In the genomic region with DNA sequence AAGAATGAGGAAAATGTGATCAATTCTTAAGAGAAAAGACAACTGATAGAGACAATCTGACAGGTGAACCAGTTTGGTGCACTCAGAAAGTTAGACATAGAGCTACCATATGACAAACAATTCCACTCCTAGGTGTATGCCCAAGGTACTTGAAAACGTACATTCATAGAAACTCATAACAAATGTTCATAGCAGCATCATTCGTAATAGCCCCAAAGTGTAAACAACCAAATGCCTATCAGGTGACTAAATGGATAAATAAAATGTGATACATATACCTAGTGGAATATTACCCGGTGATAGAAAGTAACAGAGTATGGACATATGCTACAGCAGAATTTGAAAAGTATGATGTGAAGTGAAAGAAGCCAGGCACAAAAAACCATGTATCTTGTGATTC, we compare ENCODE assay signal across 18 cellular contexts.
DNase-seq lines count a peak whose midpoint lies in the region; ATAC-seq and TF ChIP-seq lines count a peak whose summit lies in the region.
"Had no signal": no experiment of that assay in that cellular context is flagged by ENCODE, and none has a peak within 500 bp of the region (broad histone marks: within the 10 kb centered on the region; RNA-seq: fewer than 3 reads in every experiment).

No MANE protein-coding gene starts in this region.

- in situ Hi-C loops in Panc1 (cut with HindIII; ENCODE audit: low pct_unique_long_range_greater_than_20kb, low sequenced_read_pairs), result no loop called here

- no peak for TF ChIP-seq CTCF in HEK293 (tag by site-specific recombination; IDR thresholded peaks at IDR 0.05)
- TF ChIP-seq CTCF in Panc1 (IDR thresholded peaks at IDR 0.05), result no peak
- no peak for TF ChIP-seq CTCF in epithelial cell of esophagus (IDR thresholded peaks at IDR 0.05; ENCODE audit: insufficient read depth, low read depth, low read length, missing control alignments)

- CTCF ChIA-PET in HEK293 (lab: Yijun Ruan, JAX), result no interaction called here
- CTCF ChIA-PET in Panc1 (lab: Charles Lee), result no interaction called here

- H3K36me3 ChIP-seq in HEK293 (ENCODE audit: control insufficient read depth in 2 of 2, insufficient read depth in 1 of 2, low read length in 2 of 2), result no peaks in the 10 kb centered on the region
- H3K36me3 ChIP-seq in Panc1 (ENCODE audit: control insufficient read depth, insufficient read depth, low read length), result no peaks in the 10 kb centered on the region
- H3K36me3 ChIP-seq: BLaER1 had no signal

- intact Hi-C loops in Panc1 (cut with micrococcal nuclease; ENCODE audit: unreplicated experiment), result no loop called here

- POLR2A ChIA-PET in HEK293 (lab: Yijun Ruan, JAX) (no interaction called here), Panc1 (lab: Charles Lee) (no interaction called here)

- H3K27ac ChIP-seq in HEK293 (ENCODE audit: extremely low read depth, low read depth, low read length) (no peak overlapping the region), Panc1 (ENCODE audit: low read length) (no peak overlapping the region)
- H3K27ac ChIP-seq: BLaER1, C4-2B, GM23248 had no signal

- no peaks in the 10 kb centered on the region for H3K4me1 ChIP-seq in HEK293 (ENCODE audit: control insufficient read depth, insufficient read depth, low read length)
- 0 out of 2 replicates have a peak, but pooled peaks cover 4% of the 10 kb centered on the region for H3K4me1 ChIP-seq in Panc1 (ENCODE audit: control insufficient read depth, insufficient read depth, low read length)
- H3K4me1 ChIP-seq: Caco-2 had no signal

- H3K4me3 ChIP-seq in HEK293 (ENCODE audit: low read depth, low read length) (no peak overlapping the region), Panc1 (ENCODE audit: low read depth in 2 of 2, low read length in 2 of 2) (no peak overlapping the region), epithelial cell of esophagus (ENCODE audit: low read length) (no peak overlapping the region)
- H3K4me3 ChIP-seq: BLaER1, GM23248 had no signal

- no peaks in the 10 kb centered on the region for H3K27me3 ChIP-seq in Panc1 (ENCODE audit: control insufficient read depth, insufficient read depth, low read length)
- H3K27me3 ChIP-seq: BLaER1 had no signal

- DNase-seq in ELR (ENCODE audit: low read depth) (peak; percentile 54), Panc1 (ENCODE audit: low read depth, low spot score) (no peak), epithelial cell of esophagus (ENCODE audit: low read depth) (peak; percentile 33), left lobe of liver (ENCODE audit: low spot score) (no peak)
- DNase-seq: Caco-2; CD4-positive, CD25-positive, alpha-beta regulatory T cell; CD8-positive, alpha-beta T cell; DMS153; DMS79 treated with DMSO at 0.1 percent for 48 hours; GM23248; H9; HFFc6 had no signal

- ATAC-seq in Panc1, result peak; percentile 48; the same call in 1 of the 2 replicates
- no peak for ATAC-seq in GM18520 (IDR thresholded peaks at IDR 0.05; ENCODE audit: unreplicated experiment)
- no peak for ATAC-seq in HG03280 (IDR thresholded peaks at IDR 0.05; ENCODE audit: unreplicated experiment)
- ATAC-seq in left lobe of liver, result no peak
- ATAC-seq: CD8-positive, alpha-beta T cell; HCT116 had no signal

- no TSS peak for BruUV-seq in Panc1 (replicated peaks; lab: Mats Ljungman, UMichigan)

- H3K9me3 ChIP-seq in HEK293 (ENCODE audit: control insufficient read depth, insufficient read depth, low read depth, low read length) (no peaks in the 10 kb centered on the region), Panc1 (ENCODE audit: control insufficient read depth, insufficient read depth, low read depth, low read length) (no peaks in the 10 kb centered on the region)
- H3K9me3 ChIP-seq: BLaER1, Caco-2 had no signal

TF ChIP-seq in HEK293, 187 proteins besides CTCF, POLR2A, EP300 and RAD21:
- TF ChIP-seq ZNF677 (tag by site-specific recombination; IDR thresholded peaks at IDR 0.05) (no peak), FEZF1 (tag by site-specific recombination; IDR thresholded peaks at IDR 0.05) (no peak), ZNF140 (tag by site-specific recombination; IDR thresholded peaks at IDR 0.05) (0 out of 2 replicates have a peak, but pooled peaks have one; percentile 15), ZNF211 (tag by site-specific recombination; IDR thresholded peaks at IDR 0.05; ENCODE audit: low read depth) (no peak)

Comparison
In these comparisons a context has a peak if more than half of its experiments do, and no peak if none do; other contexts are left out.
1. DNase-seq: peak in ELR (single experiment) and epithelial cell of esophagus (single experiment); none in Panc1 (single experiment) and left lobe of liver (single experiment).